In genomic region chr1:179251675-179252074, GRCh38 we compare ENCODE assay signal across 7 cellular contexts. TPM values are rescaled to one million over a fixed set of nuclear protein-coding genes. Genes with fewer than 3 reads are reported as not detected.
DNase-seq lines count a peak whose midpoint lies in the region; ATAC-seq and TF ChIP-seq lines count a peak whose summit lies in the region.

No MANE protein-coding gene starts in this region.

- H3K4me3 ChIP-seq in epithelial cell of proximal tubule (ENCODE audit: low read depth, low read length) (no peak overlapping the region), prostate gland (no peak overlapping the region), MG63 (no peak overlapping the region)

- WGBS in prostate gland: 11% methylated on average over 1 of the region's 1 CpG

- intact Hi-C loops in prostate gland (cut with DNase I): no loop called here

- H3K27ac ChIP-seq in prostate gland: no peak overlapping the region

- H3K4me1 ChIP-seq in prostate gland (replicated peaks): no peaks in the 10 kb centered on the region

- no peaks in the 10 kb centered on the region for H3K36me3 ChIP-seq in prostate gland
- H3K36me3 ChIP-seq in MG63: no peaks in the 10 kb centered on the region

- H3K27me3 ChIP-seq in prostate gland (replicated peaks; ENCODE audit: insufficient read depth) (no peaks in the 10 kb centered on the region), MG63 (no peaks in the 10 kb centered on the region)

- CTCF ChIA-PET in GM10248 (lab: Yijun Ruan, JAX): interaction anchor here (0.6 to 2.0 kb wide), 13 partner anchors 12 to 928 kb away, joined by 3 to 11 read pairs (median 3); no protein-coding TSS in a partner anchor

- no peak for ATAC-seq in HG03159 (IDR thresholded peaks at IDR 0.05; ENCODE audit: unreplicated experiment)

- TF ChIP-seq POLR2A in prostate gland (IDR thresholded peaks at IDR 0.05): no peak

- DNase-seq in GM10248 (ENCODE audit: extremely low spot score) (no peak), NCI-H460 (ENCODE audit: extremely low read depth, low read depth) (peak; percentile 41), epithelial cell of proximal tubule (ENCODE audit: low read depth) (no peak), prostate gland (ENCODE audit: low spot score) (peak; percentile 8), MG63 (no peak)
- no peak for DNase-seq in stimulated activated CD4-positive, alpha-beta T cell treated with anti-CD3 and anti-CD28 coated beads, Interleukin-1b, Interleukin-23, amount 100 ng/mL, for 48 hours

- TF ChIP-seq CTCF in GM10248 (IDR thresholded peaks at IDR 0.05; ENCODE audit: control extremely low read depth, extremely low read depth, low read depth, missing control alignments): peak; percentile 43
- TF ChIP-seq CTCF in epithelial cell of proximal tubule (conservative IDR thresholded peaks at IDR 0.05; ENCODE audit: low read depth, low read length): peak; percentile 77
- TF ChIP-seq CTCF in prostate gland (IDR thresholded peaks at IDR 0.05): peak in 3 of 4 experiments; percentile 28 to 68 (median 53)

- POLR2A ChIA-PET in GM10248 (lab: Yijun Ruan, JAX): no interaction called here

- H3K9me3 ChIP-seq in prostate gland (no peaks in the 10 kb centered on the region), MG63 (no peaks in the 10 kb centered on the region)

RNA-seq across cellular contexts. Expression of gene ABL2, which starts 22.2 kb away (rescaled TPM):
- 26.2 and 29.3 TPM in 2 replicates for total RNA-seq in NCI-H460 (2014; rRNA removed; shearing (Covaris generic))
- 8.4 and 81.3 TPM in 2 replicates for polyA plus RNA-seq in NCI-H460 (2014; cell fraction: nucleus; rRNA removed)
- total RNA-seq in epithelial cell of proximal tubule: 12.2 and 15.6 TPM in 2 replicates
- 10 to 100 TPM; 12.1 to 18.4 TPM for total RNA-seq in prostate gland
- total RNA-seq in MG63 (2014; rRNA removed; shearing (Covaris generic); ENCODE audit: low replicate concordance): 31.3 and 33.6 TPM in 2 replicates

RNA-seq across cellular contexts. Expression of gene SOAT1, which starts 41.9 kb away (rescaled TPM):
- 14.4 and 22.8 TPM in 2 replicates for total RNA-seq in NCI-H460 (2014; rRNA removed; shearing (Covaris generic))
- 14.3 and 17.3 TPM in 2 replicates for polyA plus RNA-seq in NCI-H460 (2014; cell fraction: nucleus; rRNA removed)
- 27.9 and 45.6 TPM in 2 replicates for total RNA-seq in epithelial cell of proximal tubule
- 10 to 100 TPM; 30.9 to 47.2 TPM for total RNA-seq in prostate gland
- total RNA-seq in MG63 (2014; rRNA removed; shearing (Covaris generic); ENCODE audit: low replicate concordance): 9.5 and 9.7 TPM in 2 replicates

Comparison
In these comparisons a context has a peak if more than half of its experiments do, and no peak if none do; other contexts are left out.
1. DNase-seq: peak in NCI-H460 (single experiment) and prostate gland (single experiment); none in GM10248 (single experiment), epithelial cell of proximal tubule (single experiment), stimulated activated CD4-positive, alpha-beta T cell treated with anti-CD3 and anti-CD28 coated beads, Interleukin-1b, Interleukin-23, amount 100 ng/mL, for 48 hours (single experiment) and MG63 (single experiment).
2. Peak in every context shown above with its lines, with median percentiles within 50 percentile points of each other: CTCF ChIP-seq.